In the genomic region with DNA sequence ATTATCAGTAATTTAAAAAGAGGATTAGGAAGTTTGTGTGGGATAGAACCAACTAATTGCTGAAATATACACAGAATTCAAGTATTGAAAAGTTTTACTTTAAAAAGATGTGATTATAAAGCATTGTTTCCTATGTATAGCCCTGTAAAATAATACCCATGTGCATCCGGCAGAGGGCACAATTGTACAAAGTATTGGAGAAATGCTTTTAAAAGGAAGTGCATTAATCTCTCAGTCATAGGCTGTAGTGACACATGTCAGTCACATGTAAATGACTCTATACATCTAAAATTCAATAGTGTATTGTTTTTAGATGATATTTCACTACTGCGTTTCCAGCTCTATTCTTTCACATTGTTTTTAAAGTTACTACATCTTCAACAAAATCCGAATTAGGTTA, we compare ENCODE assay signal across 8 cellular contexts. TPM values are rescaled to one million over a fixed set of nuclear protein-coding genes. Genes with fewer than 3 reads are reported as not detected.
A peak's percentile ranks its signal among the peaks of the same experiment; 100 is the strongest.
DNase-seq lines count a peak whose midpoint lies in the region; ATAC-seq and TF ChIP-seq lines count a peak whose summit lies in the region.
"Had no signal": no experiment of that assay in that cellular context is flagged by ENCODE, and none has a peak within 500 bp of the region (broad histone marks: within the 10 kb centered on the region; RNA-seq: fewer than 3 reads in every experiment).

No MANE protein-coding gene starts in this region.

- intact Hi-C loops in activated CD4-positive, alpha-beta T cell treated with anti-CD3 and anti-CD28 coated beads, Interleukin-2, amount 10 ng/mL, durations not matched to agents 24 days and 14 days (cut with micrococcal nuclease): loop anchor here (1.0 to 10.0 kb wide), 3 partner anchors 455 to 1205 kb away; no protein-coding TSS in a partner anchor
- intact Hi-C loops in transverse colon (cut with DNase I; ENCODE audit: low total_unique reads): loop anchor here (5.0 to 10.0 kb wide), 3 partner anchors 285 to 1103 kb away; no protein-coding TSS in a partner anchor

- peaks cover 2% of the 10 kb centered on the region; the same call in 1 of the 2 replicates for H3K27me3 Mint-ChIP-seq in HFFc6 (ENCODE audit: insufficient read depth)
- peaks cover 16% of the 10 kb centered on the region for H3K27me3 Mint-ChIP-seq in activated CD4-positive, alpha-beta T cell treated with anti-CD3 and anti-CD28 coated beads, Interleukin-2, amount 10 ng/mL, durations not matched to agents 24 days and 14 days
- H3K27me3 Mint-ChIP-seq in naive thymus-derived CD8-positive, alpha-beta T cell: peaks cover 0 to 15% (median 6%) of the 10 kb centered on the region in 5 donors

- H3K4me3 Mint-ChIP-seq in HFFc6: no peak overlapping the region
- H3K4me3 Mint-ChIP-seq in activated CD4-positive, alpha-beta T cell treated with anti-CD3 and anti-CD28 coated beads, Interleukin-2, amount 10 ng/mL, durations not matched to agents 24 days and 14 days: no peak overlapping the region
- H3K4me3 Mint-ChIP-seq in naive thymus-derived CD8-positive, alpha-beta T cell: no peak overlapping the region

- 33 to 53% methylated on average over 2 to 3 of the region's 3 CpGs for WGBS in transverse colon (ENCODE audit: low coverage in 1 of 2), 2 donors

- POLR2A ChIA-PET in naive thymus-derived CD8-positive, alpha-beta T cell (lab: Charles Lee): no interaction called here

- no peaks in the 10 kb centered on the region for H3K36me3 Mint-ChIP-seq in HFFc6 (ENCODE audit: low read depth)
- no peaks in the 10 kb centered on the region for H3K36me3 Mint-ChIP-seq in activated CD4-positive, alpha-beta T cell treated with anti-CD3 and anti-CD28 coated beads, Interleukin-2, amount 10 ng/mL, durations not matched to agents 24 days and 14 days (ENCODE audit: low read depth)
- no peaks in the 10 kb centered on the region for H3K36me3 Mint-ChIP-seq in naive thymus-derived CD8-positive, alpha-beta T cell

- no peak for TF ChIP-seq EP300 in transverse colon (IDR thresholded peaks at IDR 0.05; ENCODE audit: low read depth)

- no peak overlapping the region for H3K27ac ChIP-seq in effector memory CD4-positive, alpha-beta T cell (ENCODE audit: insufficient read depth, low read length, poor library complexity, severe bottlenecking)
- no peak overlapping the region for H3K27ac ChIP-seq in transverse colon
- H3K27ac ChIP-seq: epithelial cell of prostate had no signal

- DNase-seq in GM12864 (ENCODE audit: low read depth) (no peak), HFFc6 (peak; percentile 18), NCI-H2171 (lab: John Stamatoyannopoulos, UW) (peak; percentile 11), transverse colon (peak; percentile 61)
- peak; percentile 84 for DNase-seq in activated CD4-positive, alpha-beta T cell treated with anti-CD3 and anti-CD28 coated beads, Interleukin-2, amount 10 ng/mL, durations not matched to agents 24 days and 14 days
- peak; percentile 13 to 40 (median 20) for DNase-seq in effector memory CD4-positive, alpha-beta T cell
- DNase-seq in naive thymus-derived CD8-positive, alpha-beta T cell: peak; percentile 25 to 76 (median 52)

- peak; percentile 39 for TF ChIP-seq CTCF in GM12864 (IDR thresholded peaks at IDR 0.05; ENCODE audit: low read depth, low read length, missing control alignments)
- TF ChIP-seq CTCF in HFFc6 (IDR thresholded peaks at IDR 0.05): peak; percentile 79
- TF ChIP-seq CTCF in transverse colon (IDR thresholded peaks at IDR 0.05): peak; percentile 50 to 69 (median 54)

- no peaks in the 10 kb centered on the region for H3K36me3 ChIP-seq in effector memory CD4-positive, alpha-beta T cell (ENCODE audit: control insufficient read depth, insufficient read depth, low read length)
- H3K36me3 ChIP-seq in transverse colon: no peaks in the 10 kb centered on the region

- TF ChIP-seq POLR2A in transverse colon (IDR thresholded peaks at IDR 0.05): no peak

- H3K27ac Mint-ChIP-seq in HFFc6: no peak overlapping the region
- H3K27ac Mint-ChIP-seq in activated CD4-positive, alpha-beta T cell treated with anti-CD3 and anti-CD28 coated beads, Interleukin-2, amount 10 ng/mL, durations not matched to agents 24 days and 14 days: no peak overlapping the region
- H3K27ac Mint-ChIP-seq in naive thymus-derived CD8-positive, alpha-beta T cell: no peak overlapping the region

- H3K4me1 Mint-ChIP-seq in HFFc6 (ENCODE audit: low read depth): no peaks in the 10 kb centered on the region
- H3K4me1 Mint-ChIP-seq in activated CD4-positive, alpha-beta T cell treated with anti-CD3 and anti-CD28 coated beads, Interleukin-2, amount 10 ng/mL, durations not matched to agents 24 days and 14 days: no peaks in the 10 kb centered on the region
- no peaks in the 10 kb centered on the region for H3K4me1 Mint-ChIP-seq in naive thymus-derived CD8-positive, alpha-beta T cell

- ATAC-seq in naive thymus-derived CD8-positive, alpha-beta T cell: peak; percentile 79 to 91

- no peaks in the 10 kb centered on the region for H3K27me3 ChIP-seq in effector memory CD4-positive, alpha-beta T cell (replicated peaks; ENCODE audit: control insufficient read depth, insufficient read depth, low read length, poor library complexity, severe bottlenecking)
- no peaks in the 10 kb centered on the region for H3K27me3 ChIP-seq in transverse colon

- in situ Hi-C loops in transverse colon (cut with MboI; ENCODE audit: low pct_ligation_motif_present in 1 of 4, low pct_unique_long_range_greater_than_20kb in 1 of 4, low sequenced_read_pairs in 3 of 4): loop anchor here (10.0 to 25.0 kb wide), 9 partner anchors 277 to 1198 kb away; partner anchors contain the start of genes TCEANC (in 2 of the 4), OFD1 (in 1 of the 4), TLR8 (in 1 of the 4) and TRAPPC2 (in 1 of the 4)

- H3K4me3 ChIP-seq in GM12864 (ENCODE audit: low read depth, low read length) (no peak overlapping the region), transverse colon (no peak overlapping the region)
- H3K4me3 ChIP-seq in effector memory CD4-positive, alpha-beta T cell (ENCODE audit: insufficient read depth, low read depth, low read length, poor library complexity, severe bottlenecking): no peak overlapping the region

- no peaks in the 10 kb centered on the region for H3K9me3 Mint-ChIP-seq in HFFc6
- no peaks in the 10 kb centered on the region for H3K9me3 Mint-ChIP-seq in activated CD4-positive, alpha-beta T cell treated with anti-CD3 and anti-CD28 coated beads, Interleukin-2, amount 10 ng/mL, durations not matched to agents 24 days and 14 days
- no peaks in the 10 kb centered on the region for H3K9me3 Mint-ChIP-seq in naive thymus-derived CD8-positive, alpha-beta T cell

- no peaks in the 10 kb centered on the region for H3K9me3 ChIP-seq in effector memory CD4-positive, alpha-beta T cell (ENCODE audit: control insufficient read depth, low read length)
- H3K9me3 ChIP-seq in transverse colon: no peaks in the 10 kb centered on the region

- no peaks in the 10 kb centered on the region for H3K4me1 ChIP-seq in effector memory CD4-positive, alpha-beta T cell (ENCODE audit: control insufficient read depth, insufficient read depth, low read length, poor library complexity, severe bottlenecking)
- H3K4me1 ChIP-seq in transverse colon: no peaks in the 10 kb centered on the region

RNA-seq across cellular contexts. Expression of gene GEMIN8, which starts 9.7 kb away (rescaled TPM):
- 10 to 100 TPM; 10.1 to 12.9 (median 11.8) TPM for total RNA-seq in HFFc6 (2021; fragmentation: NEBNext Ultra II Directional; extraction: Animal tissue kit (Norgen Biotek cat#: 25700))
- 16.3 and 17.1 TPM in 2 replicates for total RNA-seq in activated CD4-positive, alpha-beta T cell treated with anti-CD3 and anti-CD28 coated beads, Interleukin-2, amount 10 ng/mL, durations not matched to agents 24 days and 14 days
- 10 to 100 TPM in 1 of 2 experiments, 1 to 10 TPM in 1; 8.6 to 10.2 TPM for total RNA-seq in naive thymus-derived CD8-positive, alpha-beta T cell
- 10 to 100 TPM; 20.7 to 25.9 (median 23.9) TPM for polyA plus RNA-seq in naive thymus-derived CD8-positive, alpha-beta T cell
- total RNA-seq in transverse colon: 10 to 100 TPM in 3 of 4 donors, 1 to 10 TPM in 1; 8.6 to 22.1 (median 12.6) TPM
